16 cellular contexts compared by ENCODE assay signal in the genomic region with DNA sequence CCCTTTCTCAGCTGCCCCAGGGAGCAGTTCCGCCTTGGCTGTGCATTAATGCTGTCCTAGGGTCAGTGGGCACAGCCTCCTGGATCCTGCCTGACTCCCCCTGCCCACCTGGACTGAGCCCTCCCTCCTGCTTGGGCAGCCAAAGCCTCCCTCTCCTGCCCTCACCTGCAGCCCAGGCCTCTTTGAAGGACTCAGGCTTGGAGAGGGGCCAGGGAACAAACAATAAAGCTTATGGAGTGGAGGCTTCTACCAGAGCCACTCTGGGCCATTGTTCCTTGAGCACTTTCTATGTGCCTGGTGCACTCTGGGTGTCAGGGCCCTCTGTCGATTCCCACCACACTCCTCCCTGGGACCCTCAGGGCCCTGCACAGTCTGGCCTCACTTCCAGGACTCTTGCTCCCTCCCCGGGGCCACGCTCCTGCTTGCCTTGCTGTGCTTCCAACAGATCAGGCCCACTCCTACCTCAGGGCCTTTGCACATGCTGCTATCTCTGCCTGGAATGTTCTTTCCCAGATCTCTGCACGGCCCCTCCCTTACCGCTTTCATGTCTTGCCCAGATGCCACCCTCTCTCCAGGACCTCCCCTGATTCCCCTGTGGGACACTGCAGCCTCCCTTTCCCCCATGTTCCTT. TPM values are rescaled to one million over a fixed set of nuclear protein-coding genes. Genes with fewer than 3 reads are reported as not detected.
"Had no signal": no experiment of that assay in that cellular context is flagged by ENCODE, and none has a peak within 500 bp of the region (broad histone marks: within the 10 kb centered on the region; RNA-seq: fewer than 3 reads in every experiment).

No MANE protein-coding gene starts in this region.

- H3K4me3 ChIP-seq: heart right ventricle, ovary, tibial nerve, uterus had no signal

- H3K27ac Mint-ChIP-seq: activated naive CD8-positive, alpha-beta T cell treated with anti-CD3 and anti-CD28 coated beads, Interleukin-2, amount 10 ng/mL, durations not matched to agents 7 days and 5 days; activated T-helper 1 cell treated with anti-CD3 and anti-CD28 coated beads, Interleukin-12 subunit alpha, Interleukin-12 subunit beta, Interleukin-2, Interleukin-4 antibody, amounts not matched to agents 30 ng/mL and 10 ng/mL and 1 ng/mL, durations not matched to agents 14 hours and 24 hours and 36 hours; stimulated activated naive B cell treated with anti-CD40 and anti-IgM and Interleukin-4, amounts not matched to agents 10 μg/mL and 1 μg/mL and 100 μg/mL, for 72 hours had no signal

- H3K36me3 Mint-ChIP-seq: activated naive CD8-positive, alpha-beta T cell treated with anti-CD3 and anti-CD28 coated beads, Interleukin-2, amount 10 ng/mL, durations not matched to agents 7 days and 5 days; stimulated activated naive B cell treated with anti-CD40 and anti-IgM and Interleukin-4, amounts not matched to agents 10 μg/mL and 1 μg/mL and 100 μg/mL, for 72 hours had no signal

- H3K4me1 Mint-ChIP-seq: activated naive CD8-positive, alpha-beta T cell treated with anti-CD3 and anti-CD28 coated beads, Interleukin-2, amount 10 ng/mL, durations not matched to agents 7 days and 5 days had no signal

- DNase-seq: activated naive CD8-positive, alpha-beta T cell treated with anti-CD3 and anti-CD28 coated beads, Interleukin-2, amount 10 ng/mL, durations not matched to agents 7 days and 5 days; aorta; heart right ventricle; left cardiac atrium; midbrain; ovary; stimulated activated CD4-positive, alpha-beta T cell treated with anti-CD3 and anti-CD28 coated beads, Interleukin-15, amount 100 ng/mL, for 24 hours; stimulated activated CD4-positive, alpha-beta T cell treated with anti-CD3 and anti-CD28 coated beads, Interleukin-4, amount 100 ng/mL, for 1 hour; stimulated activated naive B cell treated with anti-CD40 and anti-IgM and Interleukin-4, amounts not matched to agents 10 μg/mL and 1 μg/mL and 100 μg/mL, for 72 hours; T-helper 9 cell; uterus had no signal

- H3K9me3 ChIP-seq: heart right ventricle, ovary, tibial nerve, uterus had no signal

- ATAC-seq: activated CD4-positive, CD25-positive, alpha-beta regulatory T cell treated with anti-CD3 and anti-CD28 coated beads, Interleukin-2, amount 50 U/mL, for 24 hours; heart right ventricle; left cardiac atrium; stimulated activated naive B cell treated with anti-CD40 and anti-IgM and Interleukin-4, amounts not matched to agents 10 μg/mL and 1 μg/mL and 100 μg/mL, for 72 hours had no signal

- H3K27me3 ChIP-seq: ovary had no signal

- H3K9me3 Mint-ChIP-seq: activated naive CD8-positive, alpha-beta T cell treated with anti-CD3 and anti-CD28 coated beads, Interleukin-2, amount 10 ng/mL, durations not matched to agents 7 days and 5 days; activated T-helper 1 cell treated with anti-CD3 and anti-CD28 coated beads, Interleukin-12 subunit alpha, Interleukin-12 subunit beta, Interleukin-2, Interleukin-4 antibody, amounts not matched to agents 30 ng/mL and 10 ng/mL and 1 ng/mL, durations not matched to agents 14 hours and 24 hours and 36 hours; stimulated activated naive B cell treated with anti-CD40 and anti-IgM and Interleukin-4, amounts not matched to agents 10 μg/mL and 1 μg/mL and 100 μg/mL, for 72 hours had no signal

- H3K36me3 ChIP-seq: heart right ventricle, ovary, tibial nerve, uterus had no signal

- H3K4me3 Mint-ChIP-seq: activated naive CD8-positive, alpha-beta T cell treated with anti-CD3 and anti-CD28 coated beads, Interleukin-2, amount 10 ng/mL, durations not matched to agents 7 days and 5 days; activated T-helper 1 cell treated with anti-CD3 and anti-CD28 coated beads, Interleukin-12 subunit alpha, Interleukin-12 subunit beta, Interleukin-2, Interleukin-4 antibody, amounts not matched to agents 30 ng/mL and 10 ng/mL and 1 ng/mL, durations not matched to agents 14 hours and 24 hours and 36 hours; stimulated activated naive B cell treated with anti-CD40 and anti-IgM and Interleukin-4, amounts not matched to agents 10 μg/mL and 1 μg/mL and 100 μg/mL, for 72 hours had no signal

- H3K27ac ChIP-seq: heart right ventricle, ovary, tibial nerve, uterus had no signal

RNA-seq across cellular contexts. Expression of a gene that starts 5.0 kb away (rescaled TPM):
- total RNA-seq: activated CD8-positive, alpha-beta memory T cell treated with anti-CD3 and anti-CD28 coated beads for 36 hours; activated naive CD8-positive, alpha-beta T cell treated with anti-CD3 and anti-CD28 coated beads, Interleukin-2, amount 10 ng/mL, durations not matched to agents 7 days and 5 days; activated T-helper 1 cell treated with anti-CD3 and anti-CD28 coated beads, Interleukin-12 subunit alpha, Interleukin-12 subunit beta, Interleukin-2, Interleukin-4 antibody, amounts not matched to agents 30 ng/mL and 10 ng/mL and 1 ng/mL, durations not matched to agents 14 hours and 24 hours and 36 hours; lung microvascular endothelial cell had no signal
